ENCODE assay signal across 1 cellular context in genomic region chr2:9388950-9389911, GRCh38.
A peak's percentile ranks its signal among the peaks of the same experiment; 100 is the strongest.
TF ChIP-seq lines count a peak whose summit lies in the region.

No MANE protein-coding gene starts in this region.

TF ChIP-seq in HepG2, 621 proteins besides CTCF, POLR2A, EP300 and RAD21 (continued from another document):
- TF ChIP-seq ZNF646 (CRISPR knock-in tag; IDR thresholded peaks at IDR 0.05) = no peak
- 0 out of 2 replicates have a peak, but pooled peaks have one; percentile 22 for TF ChIP-seq ZNF543 (CRISPR knock-in tag; IDR thresholded peaks at IDR 0.05)
- no peak for TF ChIP-seq ZBTB43 (CRISPR knock-in tag; conservative IDR thresholded peaks at IDR 0.05)
- no peak for TF ChIP-seq ZNF567 (CRISPR knock-in tag; IDR thresholded peaks at IDR 0.05; ENCODE audit: borderline replicate concordance)
- peak; percentile 30; the same call in 1 of the 2 replicates for TF ChIP-seq BCL6 (CRISPR knock-in tag; IDR thresholded peaks at IDR 0.05)
- TF ChIP-seq PITX1 (CRISPR knock-in tag; IDR thresholded peaks at IDR 0.05) = no peak
- TF ChIP-seq PPARG (CRISPR knock-in tag; conservative IDR thresholded peaks at IDR 0.05) = no peak
- no peak for TF ChIP-seq ZNF121 (CRISPR knock-in tag; IDR thresholded peaks at IDR 0.05)
- no peak for TF ChIP-seq ZBTB3 (CRISPR knock-in tag; IDR thresholded peaks at IDR 0.05; ENCODE audit: borderline replicate concordance, low read depth)
- no peak for TF ChIP-seq RBFOX2 (IDR thresholded peaks at IDR 0.05; ENCODE audit: low read depth, low read length)
- TF ChIP-seq PBX3 (CRISPR knock-in tag; IDR thresholded peaks at IDR 0.05; ENCODE audit: borderline replicate concordance) = no peak
- TF ChIP-seq ZNF616 (CRISPR knock-in tag; IDR thresholded peaks at IDR 0.05; ENCODE audit: low read depth) = no peak
- TF ChIP-seq ELF3 (CRISPR knock-in tag; IDR thresholded peaks at IDR 0.05) = no peak
- no peak for TF ChIP-seq KDM1A (CRISPR knock-in tag; IDR thresholded peaks at IDR 0.05)
